Comparison of ENCODE assay signal across 8 cellular contexts in the genomic region with DNA sequence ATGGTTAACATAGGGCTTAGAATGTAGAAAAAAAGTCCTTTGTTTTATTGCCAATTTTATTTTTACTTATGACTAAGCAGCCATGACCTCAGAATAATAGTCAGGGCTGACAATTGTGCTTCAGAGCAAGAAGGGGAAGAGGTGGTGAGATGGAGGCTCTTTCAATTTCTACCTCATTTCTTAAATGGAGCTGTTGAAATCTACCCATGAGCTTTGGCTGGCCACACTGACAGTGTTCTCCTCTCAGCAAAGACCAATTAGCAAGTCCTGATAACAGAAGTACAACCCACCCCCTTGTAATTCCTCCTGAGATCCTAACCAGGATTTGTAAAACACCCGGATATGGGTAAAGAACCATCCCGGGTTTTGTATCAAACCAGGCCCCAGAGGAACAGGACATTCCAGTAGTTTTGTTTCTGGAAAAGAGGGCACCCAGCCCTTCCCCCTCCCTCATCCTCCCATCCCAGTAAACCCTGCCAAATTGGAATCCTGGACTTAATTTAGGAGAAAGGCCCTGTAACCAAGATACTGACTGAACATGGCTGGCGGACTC. TPM values are rescaled to one million over a fixed set of nuclear protein-coding genes. Genes with fewer than 3 reads are reported as not detected.
DNase-seq lines count a peak whose midpoint lies in the region; ATAC-seq and TF ChIP-seq lines count a peak whose summit lies in the region.

A gene with protein sequence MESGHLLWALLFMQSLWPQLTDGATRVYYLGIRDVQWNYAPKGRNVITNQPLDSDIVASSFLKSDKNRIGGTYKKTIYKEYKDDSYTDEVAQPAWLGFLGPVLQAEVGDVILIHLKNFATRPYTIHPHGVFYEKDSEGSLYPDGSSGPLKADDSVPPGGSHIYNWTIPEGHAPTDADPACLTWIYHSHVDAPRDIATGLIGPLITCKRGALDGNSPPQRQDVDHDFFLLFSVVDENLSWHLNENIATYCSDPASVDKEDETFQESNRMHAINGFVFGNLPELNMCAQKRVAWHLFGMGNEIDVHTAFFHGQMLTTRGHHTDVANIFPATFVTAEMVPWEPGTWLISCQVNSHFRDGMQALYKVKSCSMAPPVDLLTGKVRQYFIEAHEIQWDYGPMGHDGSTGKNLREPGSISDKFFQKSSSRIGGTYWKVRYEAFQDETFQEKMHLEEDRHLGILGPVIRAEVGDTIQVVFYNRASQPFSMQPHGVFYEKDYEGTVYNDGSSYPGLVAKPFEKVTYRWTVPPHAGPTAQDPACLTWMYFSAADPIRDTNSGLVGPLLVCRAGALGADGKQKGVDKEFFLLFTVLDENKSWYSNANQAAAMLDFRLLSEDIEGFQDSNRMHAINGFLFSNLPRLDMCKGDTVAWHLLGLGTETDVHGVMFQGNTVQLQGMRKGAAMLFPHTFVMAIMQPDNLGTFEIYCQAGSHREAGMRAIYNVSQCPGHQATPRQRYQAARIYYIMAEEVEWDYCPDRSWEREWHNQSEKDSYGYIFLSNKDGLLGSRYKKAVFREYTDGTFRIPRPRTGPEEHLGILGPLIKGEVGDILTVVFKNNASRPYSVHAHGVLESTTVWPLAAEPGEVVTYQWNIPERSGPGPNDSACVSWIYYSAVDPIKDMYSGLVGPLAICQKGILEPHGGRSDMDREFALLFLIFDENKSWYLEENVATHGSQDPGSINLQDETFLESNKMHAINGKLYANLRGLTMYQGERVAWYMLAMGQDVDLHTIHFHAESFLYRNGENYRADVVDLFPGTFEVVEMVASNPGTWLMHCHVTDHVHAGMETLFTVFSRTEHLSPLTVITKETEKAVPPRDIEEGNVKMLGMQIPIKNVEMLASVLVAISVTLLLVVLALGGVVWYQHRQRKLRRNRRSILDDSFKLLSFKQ (plus strand): TSS at position 399 of the 553 bp plus-strand sequence. CDS start 6,324 bp downstream, outside the sequence.

- H3K4me3 ChIP-seq in SK-N-SH (ENCODE audit: low read depth in 2 of 2, low read length in 1 of 2) (peak within 1 kb of the TSS; percentile 25 to 46; a peak in 3 of 4 replicates), iPS-15b (ENCODE audit: low read depth, low read length) (peak within 1 kb of the TSS; percentile 75)

- DNase-seq in SK-N-SH, result no peak
- DNase-seq in activated T-cell treated with anti-CD3 and anti-CD28 coated beads, Interleukin-2, amount 50 U/mL, for 1 hour, result no peak
- DNase-seq in SKM-1 treated with dmso at 0.1 percent for 144 hours (lab: John Stamatoyannopoulos, UW; ENCODE audit: unreplicated experiment), result no peak
- DNase-seq in epidermal melanocyte (ENCODE audit: insufficient read length, low spot score), result no peak
- DNase-seq in NCI-H526 (lab: John Stamatoyannopoulos, UW), result no peak

- H3K9me3 ChIP-seq in SK-N-SH, result no peaks in the 10 kb centered on the region
- no peaks in the 10 kb centered on the region for H3K9me3 ChIP-seq in iPS-15b (ENCODE audit: control insufficient read depth, insufficient read depth, low read length)

- no peaks in the 10 kb centered on the region for H3F3A ChIP-seq in SK-N-SH (replicated peaks; ENCODE audit: insufficient read depth)

- no peaks in the 10 kb centered on the region for H3K9me2 ChIP-seq in SK-N-SH

- POLR2A ChIA-PET in SK-N-SH (lab: Yijun Ruan, JAX), result no interaction called here

- no peaks in the 10 kb centered on the region for H3K36me3 ChIP-seq in SK-N-SH (replicated peaks in 1 of 2; ENCODE audit: control insufficient read depth in 1 of 2, insufficient read depth in 2 of 2, low read length in 1 of 2)
- H3K36me3 ChIP-seq in iPS-15b (ENCODE audit: control insufficient read depth, insufficient read depth, low read length), result no peaks in the 10 kb centered on the region

- peak within 1 kb of the TSS; percentile 15; the same call in 1 of the 2 replicates for H3K4me2 ChIP-seq in SK-N-SH

- H3K9ac ChIP-seq in SK-N-SH (no peak within 1 kb of the TSS), iPS-15b (ENCODE audit: low read depth, low read length) (peak within 1 kb of the TSS; percentile 60)

- H3K4me1 ChIP-seq in SK-N-SH (ENCODE audit: control insufficient read depth in 1 of 2, insufficient read depth in 2 of 2, low read depth in 1 of 2, low read length in 1 of 2) (no peaks in the 10 kb centered on the region), iPS-15b (ENCODE audit: control insufficient read depth, insufficient read depth, low read length) (no peaks in the 10 kb centered on the region)

- TF ChIP-seq CTCF in SK-N-SH (IDR thresholded peaks at IDR 0.05), result no peak

- H2AFZ ChIP-seq in SK-N-SH (ENCODE audit: low read depth), result no peak within 1 kb of the TSS

- no peaks in the 10 kb centered on the region for H3K27me3 ChIP-seq in SK-N-SH (ENCODE audit: insufficient read depth)
- no peaks in the 10 kb centered on the region for H3K27me3 ChIP-seq in iPS-15b (ENCODE audit: control insufficient read depth, insufficient read depth, low read length)

- no peak within 1 kb of the TSS for H3K27ac ChIP-seq in SK-N-SH (ENCODE audit: low read depth in 2 of 2, low read length in 1 of 2)
- H3K27ac ChIP-seq in temporal lobe (ENCODE audit: low read depth, low read length), result peak within 1 kb of the TSS; percentile 14

- CTCF ChIA-PET in SK-N-SH (lab: Yijun Ruan, JAX), result no interaction called here

- peak; percentile 62 for ATAC-seq in GM21423 (IDR thresholded peaks at IDR 0.05; ENCODE audit: unreplicated experiment)

- no peaks in the 10 kb centered on the region for H3K79me2 ChIP-seq in SK-N-SH (ENCODE audit: insufficient read depth)

- TF ChIP-seq RAD21 in SK-N-SH (IDR thresholded peaks at IDR 0.05; ENCODE audit: low read length), result no peak

- WGBS in SK-N-SH (ENCODE audit: low lambda C conversion rate), result 18% methylated on average over 3 of the region's 3 CpGs

- H4K20me1 ChIP-seq in SK-N-SH (ENCODE audit: insufficient read depth), result no peaks in the 10 kb centered on the region

- no peak for TF ChIP-seq EP300 in SK-N-SH (IDR thresholded peaks at IDR 0.05; ENCODE audit: borderline replicate concordance in 1 of 2, low read depth in 1 of 2, low read length in 1 of 2)

TF ChIP-seq in SK-N-SH, 30 proteins besides CTCF, POLR2A, EP300 and RAD21:
- TF ChIP-seq TEAD4 (IDR thresholded peaks at IDR 0.05; ENCODE audit: borderline replicate concordance, insufficient read depth) (no peak), JUND (IDR thresholded peaks at IDR 0.05) (no peak), FOXM1 (IDR thresholded peaks at IDR 0.05; ENCODE audit: low read depth) (no peak), SMC3 (IDR thresholded peaks at IDR 0.05; ENCODE audit: low read depth, low read length) (no peak), FOXJ3 (CRISPR knock-in tag; IDR thresholded peaks at IDR 0.05) (no peak), EZH2phosphoT487 (IDR thresholded peaks at IDR 0.05; ENCODE audit: borderline replicate concordance, low read depth) (no peak)

RNA-seq across cellular contexts. Expression of the gene that starts here (rescaled TPM):
- polyA plus RNA-seq in SK-N-SH (2012; rRNA removed), result 8.6 and 11.5 TPM in 2 replicates
- 8.0 and 10.1 TPM in 2 replicates for polyA plus RNA-seq in SK-N-SH (2012; cell fraction: cytosol; rRNA removed)
- polyA plus RNA-seq in SK-N-SH (2012; cell fraction: nucleus; rRNA removed), result 9.1 and 11.9 TPM in 2 replicates
- total RNA-seq in temporal lobe, result 5.4 TPM
